ENCODE assay signal across 12 cellular contexts in the genomic region with DNA sequence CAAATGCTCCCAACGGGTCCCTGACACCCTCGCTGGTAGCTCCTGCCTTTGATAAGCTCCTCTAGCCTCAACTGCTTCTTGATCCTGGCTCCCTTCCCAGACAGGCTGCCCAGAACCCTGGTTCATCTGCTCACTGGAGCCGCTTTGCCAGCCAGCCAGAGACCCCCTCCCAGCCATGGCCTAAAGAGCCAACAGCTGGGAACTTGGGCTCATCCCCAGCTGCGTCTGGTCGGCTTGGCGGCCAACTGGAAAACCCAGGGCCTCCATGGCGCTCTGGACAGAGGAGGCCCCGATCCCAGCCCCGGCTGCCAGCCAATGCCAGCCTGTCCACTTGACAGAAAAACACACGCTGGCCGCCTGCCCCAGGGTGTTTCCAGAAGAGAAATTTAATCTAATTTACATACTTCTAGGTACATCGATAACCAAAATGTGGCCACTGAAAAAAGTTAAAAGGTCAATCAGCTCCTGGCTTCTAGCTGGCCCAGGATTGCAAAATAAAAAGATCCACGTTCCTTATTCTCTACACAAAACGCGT. TPM values are rescaled to one million over a fixed set of nuclear protein-coding genes. Genes with fewer than 3 reads are reported as not detected.
DNase-seq lines count a peak whose midpoint lies in the region; ATAC-seq and TF ChIP-seq lines count a peak whose summit lies in the region.
"Had no signal": no experiment of that assay in that cellular context is flagged by ENCODE, and none has a peak within 500 bp of the region (broad histone marks: within the 10 kb centered on the region; RNA-seq: fewer than 3 reads in every experiment).

No MANE protein-coding gene starts in this region.

- in situ Hi-C loops in transverse colon (cut with MboI; ENCODE audit: low pct_ligation_motif_present in 1 of 4, low pct_unique_long_range_greater_than_20kb in 1 of 4, low sequenced_read_pairs in 3 of 4): loop anchor here in 2 of 4 donors (10.0 kb wide), 1 partner anchor 133 kb away; no protein-coding TSS in a partner anchor

- no peak for TF ChIP-seq EP300 in transverse colon (IDR thresholded peaks at IDR 0.05; ENCODE audit: low read depth)

- TF ChIP-seq CTCF in transverse colon (IDR thresholded peaks at IDR 0.05): no peak

- TF ChIP-seq POLR2A in transverse colon (IDR thresholded peaks at IDR 0.05): no peak

- peaks cover 0 to 32% (median 19%) of the 10 kb centered on the region in 4 donors for H3K36me3 ChIP-seq in transverse colon

- no peak for ATAC-seq in GM18873 (IDR thresholded peaks at IDR 0.05; ENCODE audit: low FRiP score, unreplicated experiment)
- ATAC-seq: foreskin keratinocyte had no signal

- H3K4me1 ChIP-seq in transverse colon: peaks cover 10 to 26% (median 15%) of the 10 kb centered on the region in 4 donors

- H3K9me3 ChIP-seq in transverse colon: no peaks in the 10 kb centered on the region

- no peaks in the 10 kb centered on the region for H3K27me3 ChIP-seq in transverse colon
- H3K27me3 ChIP-seq: foreskin keratinocyte had no signal

- peak overlapping the region in 3 of 4 donors; percentile 23 to 35 (median 30) for H3K27ac ChIP-seq in transverse colon
- H3K27ac ChIP-seq: foreskin keratinocyte had no signal

- DNase-seq in NCI-H524 (lab: John Stamatoyannopoulos, UW) (peak; percentile 20 to 59), NCI-H524 treated with DMSO at 0.1 percent for 48 hours (lab: John Stamatoyannopoulos, UW) (no peak), hypothalamus (lab: John Stamatoyannopoulos, UW) (peak in 49 of 51 donors; percentile 13 to 88 (median 66)), transverse colon (no peak), NCI-H69 (lab: John Stamatoyannopoulos, UW) (no peak)
- DNase-seq: foreskin keratinocyte; GF-D8; HFFc6; stimulated activated CD4-positive, alpha-beta T cell treated with anti-CD3 and anti-CD28 coated beads, Interleukin-2, amount 100 ng/mL, for 24 hours had no signal

- H3K4me3 ChIP-seq in transverse colon: no peak overlapping the region

- intact Hi-C loops in transverse colon (cut with DNase I; ENCODE audit: low total_unique reads): no loop called here

- WGBS in transverse colon (ENCODE audit: low coverage in 1 of 2), 2 donors: 74% methylated on average over 15 of the region's 15 CpGs; no CpG with 5 or more reads in 1 of the 2 donors

RNA-seq across cellular contexts. Expression of gene AKAP8L, which starts 3.0 kb away (rescaled TPM):
- total RNA-seq in transverse colon: 100 to 1,000 TPM; 112 to 329 (median 172) TPM

RNA-seq across cellular contexts. Expression of gene WIZ, which starts 28.0 kb away (rescaled TPM):
- total RNA-seq in transverse colon: 10 to 100 TPM; 31.0 to 63.6 (median 42.0) TPM

RNA-seq across cellular contexts. Expression of gene AKAP8, which starts 42.2 kb away (rescaled TPM):
- total RNA-seq in transverse colon: 10 to 100 TPM; 21.6 to 75.2 (median 47.5) TPM

RNA-seq across cellular contexts. Expression of gene RASAL3, which starts 42.6 kb away (rescaled TPM):
- total RNA-seq in transverse colon: 100 to 1,000 TPM in 1 of 4 donors, 10 to 100 TPM in 1, 1 to 10 TPM in 2; 1.9 to 117 (median 15.3) TPM
- total RNA-seq: A172, foreskin keratinocyte, HFFc6 had no signal

RNA-seq across cellular contexts. Expression of gene PGLYRP2, which starts 57.5 kb away (rescaled TPM):
- total RNA-seq in transverse colon: not detected
- total RNA-seq: A172; activated CD8-positive, alpha-beta memory T cell treated with anti-CD3 and anti-CD28 coated beads for 36 hours; foreskin keratinocyte; HFFc6 had no signal

Comparison
In these comparisons a context has a peak if more than half of its experiments do, and no peak if none do; other contexts are left out.
1. DNase-seq: peak in NCI-H524 (2 of 2) and hypothalamus (49 of 51); none in NCI-H524 treated with DMSO at 0.1 percent for 48 hours (single experiment), transverse colon (single experiment) and NCI-H69 (single experiment).